ENCODE assay signal across 12 cellular contexts in the genomic region with DNA sequence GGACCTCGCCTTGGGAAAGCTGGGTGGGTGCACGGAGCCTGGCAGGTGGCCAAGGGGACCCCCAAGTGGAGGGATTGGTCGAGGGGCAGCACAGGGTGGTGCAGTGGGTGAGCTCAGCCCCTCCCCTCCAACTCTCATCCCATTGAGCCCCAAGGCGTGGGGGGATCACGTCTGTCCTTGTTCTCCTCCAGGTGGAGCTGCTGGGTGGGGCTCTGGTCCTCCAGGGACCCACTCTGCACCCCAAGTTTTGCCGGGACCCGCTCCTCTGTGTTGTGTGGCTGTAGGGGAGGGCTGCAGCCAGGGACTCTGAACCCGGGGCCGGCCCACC. TPM values are rescaled to one million over a fixed set of nuclear protein-coding genes. Genes with fewer than 3 reads are reported as not detected.
A peak's percentile ranks its signal among the peaks of the same experiment; 100 is the strongest.
DNase-seq lines count a peak whose midpoint lies in the region; ATAC-seq and TF ChIP-seq lines count a peak whose summit lies in the region.
"Had no signal": no experiment of that assay in that cellular context is flagged by ENCODE, and none has a peak within 500 bp of the region (broad histone marks: within the 10 kb centered on the region; RNA-seq: fewer than 3 reads in every experiment).

No MANE protein-coding gene starts in this region.

- H3K27ac Mint-ChIP-seq in brain (peak overlapping the region in 2 of 5 experiments; percentile 61 to 75), neural progenitor cell (no peak overlapping the region)

- DNase-seq in DMS 273 (lab: John Stamatoyannopoulos, UW; ENCODE audit: unreplicated experiment) = peak; percentile 68
- DNase-seq in DMS 273 treated with DMSO at 0.1 percent for 48 hours (lab: John Stamatoyannopoulos, UW) = no peak
- DNase-seq in neural progenitor cell (ENCODE audit: low spot score) = no peak
- no peak for DNase-seq in activated gamma-delta T cell treated with Interleukin-2 at 50 U/mL for 16 hours
- DNase-seq in NCI-H345 treated with DMSO at 0.1 percent for 48 hours (lab: John Stamatoyannopoulos, UW; ENCODE audit: unreplicated experiment) = no peak
- DNase-seq: NCI-H1417 treated with DMSO at 0.1 percent for 48 hours had no signal

- H3K4me3 ChIP-seq in neural progenitor cell = no peak overlapping the region

- no peaks in the 10 kb centered on the region for H3K27me3 ChIP-seq in neural progenitor cell

- peaks cover 6% of the 10 kb centered on the region for H3F3A ChIP-seq in neural progenitor cell (ENCODE audit: low read depth)

- peak overlapping the region; percentile 22 for H3K4me2 ChIP-seq in neural progenitor cell

- H3K4me3 Mint-ChIP-seq in brain (peak overlapping the region in 1 of 5 experiments; percentile 38), neural progenitor cell (no peak overlapping the region)

- ATAC-seq in HG02642 (IDR thresholded peaks at IDR 0.05; ENCODE audit: poor library complexity, unreplicated experiment) (peak; percentile 2), GM21825 (IDR thresholded peaks at IDR 0.05; ENCODE audit: unreplicated experiment) (no peak)

- H3K79me2 ChIP-seq in neural progenitor cell (ENCODE audit: low read depth) = no peaks in the 10 kb centered on the region

- H3K9me3 ChIP-seq in neural progenitor cell (ENCODE audit: low read depth) = no peaks in the 10 kb centered on the region

- H3K9me3 Mint-ChIP-seq in brain (no peaks in the 10 kb centered on the region), neural progenitor cell (no peaks in the 10 kb centered on the region)

- H3K36me3 ChIP-seq in neural progenitor cell = no peaks in the 10 kb centered on the region

- no peak overlapping the region for H3K27ac ChIP-seq in neural progenitor cell

- no peak overlapping the region for H3K9ac ChIP-seq in neural progenitor cell

- no peaks in the 10 kb centered on the region for H3K27me3 Mint-ChIP-seq in brain
- H3K27me3 Mint-ChIP-seq in neural progenitor cell (ENCODE audit: insufficient read depth, low read depth) = no peaks in the 10 kb centered on the region

- TF ChIP-seq CTCF in brain (conservative IDR thresholded peaks at IDR 0.05) = peak; percentile 37 to 59
- TF ChIP-seq CTCF in neural progenitor cell (IDR thresholded peaks at IDR 0.05) = no peak

- H2AFZ ChIP-seq in neural progenitor cell (replicated peaks) = no peak overlapping the region

- no peaks in the 10 kb centered on the region for H4K20me1 ChIP-seq in neural progenitor cell (ENCODE audit: low read depth)

- no peaks in the 10 kb centered on the region for H3K4me1 ChIP-seq in neural progenitor cell

- H3K36me3 Mint-ChIP-seq in brain (no peaks in the 10 kb centered on the region), neural progenitor cell (no peaks in the 10 kb centered on the region)

- peaks cover 9% of the 10 kb centered on the region for H3K4me1 Mint-ChIP-seq in brain
- H3K4me1 Mint-ChIP-seq in neural progenitor cell = no peaks in the 10 kb centered on the region

RNA-seq across cellular contexts. Expression of a gene that starts 3.6 kb away (rescaled TPM):
- polyA plus RNA-seq in brain (ENCODE audit: insufficient read depth, low read depth, low replicate concordance) = not detected
- total RNA-seq in neural progenitor cell (ENCODE audit: low replicate concordance) = not detected in 2 replicates
- total RNA-seq: A172, pulmonary artery endothelial cell had no signal

RNA-seq across cellular contexts. Expression of a gene that starts 7.4 kb away (rescaled TPM):
- 283 TPM for polyA plus RNA-seq in brain (ENCODE audit: insufficient read depth, low read depth, low replicate concordance)
- total RNA-seq in neural progenitor cell (ENCODE audit: low replicate concordance) = 2.7 and 19.7 TPM in 2 replicates

RNA-seq across cellular contexts. Expression of a gene that starts 10.5 kb away (rescaled TPM):
- 210 TPM for polyA plus RNA-seq in brain (ENCODE audit: insufficient read depth, low read depth, low replicate concordance)
- total RNA-seq in neural progenitor cell (ENCODE audit: low replicate concordance) = 3.8 and 31.3 TPM in 2 replicates

RNA-seq across cellular contexts. Expression of a gene that starts 18.4 kb away (rescaled TPM):
- polyA plus RNA-seq in brain (ENCODE audit: insufficient read depth, low read depth, low replicate concordance) = 66.8 TPM
- not detected in 2 replicates for total RNA-seq in neural progenitor cell (ENCODE audit: low replicate concordance)
- total RNA-seq: A172, pulmonary artery endothelial cell, subcutaneous adipose tissue had no signal

RNA-seq across cellular contexts. Expression of a gene that starts 34.9 kb away (rescaled TPM):
- 65.8 TPM for polyA plus RNA-seq in brain (ENCODE audit: insufficient read depth, low read depth, low replicate concordance)
- 5.7 and 27.7 TPM in 2 replicates for total RNA-seq in neural progenitor cell (ENCODE audit: low replicate concordance)
